ENCODE assay signal across 34 cellular contexts in genomic region chr11:131290111-131290510, GRCh38.
"Had no signal": no experiment of that assay in that cellular context is flagged by ENCODE, and none has a peak within 500 bp of the region (broad histone marks: within the 10 kb centered on the region; RNA-seq: fewer than 3 reads in every experiment).

No MANE protein-coding gene starts in this region.

- H3K4me3 ChIP-seq: ascending aorta, coronary artery, esophagus muscularis mucosa, gastrocnemius medialis, heart right ventricle had no signal

- H3K27ac Mint-ChIP-seq: activated CD4-positive, alpha-beta memory T cell treated with anti-CD3 and anti-CD28 coated beads for 36 hours; activated CD4-positive, alpha-beta T cell treated with anti-CD3 and anti-CD28 coated beads for 36 hours; activated CD4-positive, alpha-beta T cell treated with anti-CD3 and anti-CD28 coated beads, Interleukin-2, amount 10 ng/mL, durations not matched to agents 24 days and 14 days; activated CD8-positive, alpha-beta T cell treated with anti-CD3 and anti-CD28 coated beads, Interleukin-2, amount 10 ng/mL, durations not matched to agents 7 days and 5 days; activated naive CD4-positive, alpha-beta T cell treated with anti-CD3 and anti-CD28 coated beads, Interleukin-2, amount 10 ng/mL, durations not matched to agents 7 days and 5 days; activated naive CD4-positive, alpha-beta T cell treated with anti-CD3 and anti-CD28 coated beads, Interleukin-2, amount 50 U/mL, for 72 hours; activated naive CD8-positive, alpha-beta T cell treated with anti-CD3 and anti-CD28 coated beads, Interleukin-2, amount 10 ng/mL, durations not matched to agents 7 days and 5 days; activated T-cell treated with anti-CD3 and anti-CD28 coated beads, Interleukin-2, amount 50 U/mL, for 24 hours; activated T-cell treated with anti-CD3 and anti-CD28 coated beads, Interleukin-2, amount 50 U/mL, for 72 hours; dendritic cell treated with granulocyte-macrophage colony-stimulating factor and Interleukin-4, amounts not matched to agents 40 ng/mL and 50 ng/mL, for 4 days; effector memory CD8-positive, alpha-beta T cell; T-helper 17 cell; T-helper 2 cell treated with Interferon-gamma antibody and Interleukin-4, amounts not matched to agents 5 μg/mL and 100 μg/mL, for 36 hours had no signal

- H3K27ac ChIP-seq: ascending aorta, brain microvascular endothelial cell, coronary artery, dorsolateral prefrontal cortex, esophagus muscularis mucosa, foreskin keratinocyte, gastrocnemius medialis, heart right ventricle, WERI-Rb-1 had no signal

- H3K4me3 Mint-ChIP-seq: activated CD4-positive, alpha-beta memory T cell treated with anti-CD3 and anti-CD28 coated beads for 36 hours; activated CD4-positive, alpha-beta T cell treated with anti-CD3 and anti-CD28 coated beads for 36 hours; activated CD4-positive, alpha-beta T cell treated with anti-CD3 and anti-CD28 coated beads, Interleukin-2, amount 10 ng/mL, durations not matched to agents 24 days and 14 days; activated CD8-positive, alpha-beta T cell treated with anti-CD3 and anti-CD28 coated beads, Interleukin-2, amount 10 ng/mL, durations not matched to agents 7 days and 5 days; activated naive CD4-positive, alpha-beta T cell treated with anti-CD3 and anti-CD28 coated beads, Interleukin-2, amount 10 ng/mL, durations not matched to agents 7 days and 5 days; activated naive CD8-positive, alpha-beta T cell treated with anti-CD3 and anti-CD28 coated beads, Interleukin-2, amount 10 ng/mL, durations not matched to agents 7 days and 5 days; activated T-cell treated with anti-CD3 and anti-CD28 coated beads, Interleukin-2, amount 50 U/mL, for 24 hours; activated T-cell treated with anti-CD3 and anti-CD28 coated beads, Interleukin-2, amount 50 U/mL, for 72 hours; central memory CD8-positive, alpha-beta T cell; dendritic cell treated with granulocyte-macrophage colony-stimulating factor and Interleukin-4, amounts not matched to agents 40 ng/mL and 50 ng/mL, for 4 days; effector memory CD8-positive, alpha-beta T cell; T-helper 17 cell; T-helper 2 cell treated with Interferon-gamma antibody and Interleukin-4, amounts not matched to agents 5 μg/mL and 100 μg/mL, for 36 hours had no signal

- DNase-seq: activated CD4-positive, alpha-beta memory T cell treated with anti-CD3 and anti-CD28 coated beads for 36 hours; activated CD4-positive, alpha-beta T cell treated with anti-CD3 and anti-CD28 coated beads for 36 hours; activated CD4-positive, alpha-beta T cell treated with anti-CD3 and anti-CD28 coated beads, Interleukin-2, amount 10 ng/mL, durations not matched to agents 24 days and 14 days; activated CD4-positive, CD25-positive, alpha-beta regulatory T cell; activated CD4-positive, CD25-positive, alpha-beta regulatory T cell treated with anti-CD3 and anti-CD28 coated beads, Interleukin-2, amount 50 U/mL, for 72 hours; activated CD8-positive, alpha-beta memory T cell treated with anti-CD3 and anti-CD28 coated beads, Interleukin-2, amount 50 U/mL, for 48 hours; activated CD8-positive, alpha-beta T cell treated with anti-CD3 and anti-CD28 coated beads, Interleukin-2, amount 10 ng/mL, durations not matched to agents 7 days and 5 days; activated gamma-delta T cell; activated naive CD4-positive, alpha-beta T cell; activated naive CD4-positive, alpha-beta T cell treated with anti-CD3 and anti-CD28 coated beads, Interleukin-2, amount 10 ng/mL, durations not matched to agents 7 days and 5 days; activated naive CD8-positive, alpha-beta T cell treated with anti-CD3 and anti-CD28 coated beads, Interleukin-2, amount 10 ng/mL, durations not matched to agents 7 days and 5 days; activated T-cell treated with anti-CD3 and anti-CD28 coated beads for 4 hours; activated T-cell treated with anti-CD3 and anti-CD28 coated beads, Interleukin-2, amount 50 U/mL, for 24 hours; activated T-cell treated with anti-CD3 and anti-CD28 coated beads, Interleukin-2, amount 50 U/mL, for 72 hours; brain microvascular endothelial cell; dorsolateral prefrontal cortex; effector CD4-positive, alpha-beta T cell; effector memory CD8-positive, alpha-beta T cell; erythroblast; foreskin keratinocyte; gastrocnemius medialis; glutamatergic neuron; heart right ventricle; T-helper 1 cell; T-helper 17 cell; T1000; WERI-Rb-1 had no signal

- H3K36me3 ChIP-seq: ascending aorta, brain microvascular endothelial cell, esophagus muscularis mucosa, gastrocnemius medialis, heart right ventricle, WERI-Rb-1 had no signal

- H3K27me3 ChIP-seq: ascending aorta, brain microvascular endothelial cell, esophagus muscularis mucosa, foreskin keratinocyte, gastrocnemius medialis had no signal

- H3K4me1 Mint-ChIP-seq: activated CD4-positive, alpha-beta T cell treated with anti-CD3 and anti-CD28 coated beads for 36 hours; activated CD4-positive, alpha-beta T cell treated with anti-CD3 and anti-CD28 coated beads, Interleukin-2, amount 10 ng/mL, durations not matched to agents 24 days and 14 days; activated naive CD4-positive, alpha-beta T cell treated with anti-CD3 and anti-CD28 coated beads, Interleukin-2, amount 10 ng/mL, durations not matched to agents 7 days and 5 days; activated naive CD8-positive, alpha-beta T cell treated with anti-CD3 and anti-CD28 coated beads, Interleukin-2, amount 10 ng/mL, durations not matched to agents 7 days and 5 days; central memory CD8-positive, alpha-beta T cell; T-helper 17 cell had no signal

- H3K36me3 Mint-ChIP-seq: activated CD4-positive, alpha-beta memory T cell treated with anti-CD3 and anti-CD28 coated beads for 36 hours; activated naive CD4-positive, alpha-beta T cell treated with anti-CD3 and anti-CD28 coated beads, Interleukin-2, amount 10 ng/mL, durations not matched to agents 7 days and 5 days; activated naive CD8-positive, alpha-beta T cell treated with anti-CD3 and anti-CD28 coated beads, Interleukin-2, amount 10 ng/mL, durations not matched to agents 7 days and 5 days had no signal

- H3K4me1 ChIP-seq: ascending aorta, esophagus muscularis mucosa, foreskin keratinocyte, gastrocnemius medialis, heart right ventricle had no signal

- H3K9me3 ChIP-seq: ascending aorta, gastrocnemius medialis, heart right ventricle had no signal

- H3K27me3 Mint-ChIP-seq: activated CD4-positive, alpha-beta memory T cell treated with anti-CD3 and anti-CD28 coated beads for 36 hours; activated CD4-positive, alpha-beta T cell treated with anti-CD3 and anti-CD28 coated beads, Interleukin-2, amount 10 ng/mL, durations not matched to agents 24 days and 14 days; activated naive CD4-positive, alpha-beta T cell treated with anti-CD3 and anti-CD28 coated beads, Interleukin-2, amount 10 ng/mL, durations not matched to agents 7 days and 5 days; activated naive CD8-positive, alpha-beta T cell treated with anti-CD3 and anti-CD28 coated beads, Interleukin-2, amount 10 ng/mL, durations not matched to agents 7 days and 5 days; activated T-cell treated with anti-CD3 and anti-CD28 coated beads, Interleukin-2, amount 50 U/mL, for 24 hours; central memory CD8-positive, alpha-beta T cell; dendritic cell treated with granulocyte-macrophage colony-stimulating factor and Interleukin-4, amounts not matched to agents 40 ng/mL and 50 ng/mL, for 4 days; effector memory CD8-positive, alpha-beta T cell; T-helper 17 cell had no signal

- H3K9me3 Mint-ChIP-seq: activated CD4-positive, alpha-beta T cell treated with anti-CD3 and anti-CD28 coated beads, Interleukin-2, amount 10 ng/mL, durations not matched to agents 24 days and 14 days; activated naive CD4-positive, alpha-beta T cell treated with anti-CD3 and anti-CD28 coated beads, Interleukin-2, amount 10 ng/mL, durations not matched to agents 7 days and 5 days; activated naive CD8-positive, alpha-beta T cell treated with anti-CD3 and anti-CD28 coated beads, Interleukin-2, amount 10 ng/mL, durations not matched to agents 7 days and 5 days; activated T-cell treated with anti-CD3 and anti-CD28 coated beads, Interleukin-2, amount 50 U/mL, for 24 hours; activated T-cell treated with anti-CD3 and anti-CD28 coated beads, Interleukin-2, amount 50 U/mL, for 72 hours; dendritic cell treated with granulocyte-macrophage colony-stimulating factor and Interleukin-4, amounts not matched to agents 40 ng/mL and 50 ng/mL, for 4 days; T-helper 2 cell treated with Interferon-gamma antibody and Interleukin-4, amounts not matched to agents 5 μg/mL and 100 μg/mL, for 36 hours had no signal
